27 cellular contexts compared by ENCODE assay signal in the genomic region with DNA sequence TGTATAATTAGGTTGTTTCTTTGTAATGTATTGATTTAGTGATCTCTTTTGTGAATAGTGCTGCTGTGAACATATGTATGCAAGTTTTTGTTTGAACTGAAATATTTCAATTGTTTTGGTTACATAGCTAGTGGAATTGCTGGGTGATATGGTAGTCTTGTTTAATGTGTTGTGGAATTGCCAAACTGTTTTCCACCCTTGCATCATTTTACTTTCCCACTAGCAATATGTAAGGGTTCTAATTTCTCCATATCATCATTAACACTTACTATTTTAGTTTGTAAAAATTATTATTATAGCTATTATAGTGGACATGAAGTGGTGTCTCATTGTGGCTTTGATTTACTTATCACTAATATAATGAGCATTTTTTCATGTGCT.
"Had no signal": no experiment of that assay in that cellular context is flagged by ENCODE, and none has a peak within 500 bp of the region (broad histone marks: within the 10 kb centered on the region; RNA-seq: fewer than 3 reads in every experiment).

No MANE protein-coding gene starts in this region.

- H3K9ac ChIP-seq: neural progenitor cell had no signal

- FAIRE-seq: endothelial cell of umbilical vein had no signal

- ATAC-seq: activated naive CD8-positive, alpha-beta T cell treated with anti-CD3 and anti-CD28 coated beads, Interleukin-2, amount 50 U/mL, for 24 hours; left lung; stimulated activated naive B cell treated with anti-CD40 and anti-IgM and Interleukin-4, amounts not matched to agents 10 μg/mL and 1 μg/mL and 100 μg/mL, for 72 hours; T-helper 17 cell; upper lobe of right lung had no signal

- H3K27ac ChIP-seq: breast epithelium, left lung, neural progenitor cell, right atrium auricular region, stomach, tibial artery, upper lobe of right lung, WERI-Rb-1 had no signal

- H3K4me3 ChIP-seq: breast epithelium, left lung, lung, neural progenitor cell, right atrium auricular region, stomach, tibial artery, upper lobe of right lung had no signal

- H3K9me3 ChIP-seq: breast epithelium, left lung, right atrium auricular region, stomach, tibial artery, upper lobe of right lung had no signal

- H2AFZ ChIP-seq: neural progenitor cell had no signal

- H3K4me2 ChIP-seq: neural progenitor cell had no signal

- H3K36me3 ChIP-seq: breast epithelium, left lung, right atrium auricular region, stomach, tibial artery, upper lobe of right lung had no signal

- DNase-seq: activated CD4-positive, alpha-beta memory T cell treated with anti-CD3 and anti-CD28 coated beads, Interleukin-2, amount 10 ng/mL, durations not matched to agents 7 days and 5 days; activated CD4-positive, alpha-beta T cell treated with anti-CD3 and anti-CD28 coated beads, Interleukin-2, amount 10 ng/mL, durations not matched to agents 24 days and 14 days; activated CD4-positive, CD25-positive, alpha-beta regulatory T cell treated with anti-CD3 and anti-CD28 coated beads, Interleukin-2, amount 50 U/mL, for 72 hours; activated CD8-positive, alpha-beta memory T cell treated with anti-CD3 and anti-CD28 coated beads, Interleukin-2, amount 50 U/mL, for 48 hours; activated gamma-delta T cell; activated naive CD4-positive, alpha-beta T cell treated with anti-CD3 and anti-CD28 coated beads, Interleukin-2, amount 50 U/mL, for 16 hours; activated naive CD8-positive, alpha-beta T cell treated with anti-CD3 and anti-CD28 coated beads, Interleukin-2, amount 50 U/mL, for 24 hours; activated T-cell treated with anti-CD3 and anti-CD28 coated beads, Interleukin-2, amount 50 U/mL, for 24 hours; amygdala; central memory CD4-positive, alpha-beta T cell; foreskin melanocyte; kidney glomerular epithelial cell; left lung; stimulated activated CD4-positive, alpha-beta T cell treated with anti-CD3 and anti-CD28 coated beads, Interleukin-15, amount 100 ng/mL, for 24 hours; stimulated activated CD4-positive, alpha-beta T cell treated with anti-CD3 and anti-CD28 coated beads, Interleukin-2, amount 100 ng/mL, for 24 hours; stimulated activated naive B cell treated with anti-CD40 and anti-IgM and Interleukin-4, amounts not matched to agents 10 μg/mL and 1 μg/mL and 100 μg/mL, for 72 hours; stomach; T-helper 17 cell; T1000; tibial artery; upper lobe of right lung; WERI-Rb-1 had no signal

- H3K27me3 ChIP-seq: breast epithelium, left lung, neural progenitor cell, right atrium auricular region, stomach, tibial artery, upper lobe of right lung had no signal
